Comparison of ENCODE assay signal across 8 cellular contexts in genomic region chr12:115998119-115998633, GRCh38.
DNase-seq lines count a peak whose midpoint lies in the region; ATAC-seq and TF ChIP-seq lines count a peak whose summit lies in the region.

No MANE protein-coding gene starts in this region.

- DNase-seq in CD4-positive, alpha-beta T cell = no peak
- DNase-seq in NCI-H2171 (lab: John Stamatoyannopoulos, UW) = peak; percentile 8
- peak in 1 of 4 donors; percentile 17 for DNase-seq in body of pancreas
- peak; percentile 61 for DNase-seq in iris pigment epithelial cell (ENCODE audit: low read depth)
- DNase-seq in superior temporal gyrus (ENCODE audit: extremely low spot score) = peak; percentile 84
- no peak for DNase-seq in posterior vena cava (ENCODE audit: low spot score)

- peak; percentile 46 for ATAC-seq in CD4-positive, alpha-beta T cell (ENCODE audit: poor library complexity)
- ATAC-seq in GM19372 (IDR thresholded peaks at IDR 0.05; ENCODE audit: low read depth, unreplicated experiment) = peak; percentile 85
- peak; percentile 48 for ATAC-seq in body of pancreas
- ATAC-seq in HG02571 (IDR thresholded peaks at IDR 0.05; ENCODE audit: unreplicated experiment) = no peak

- H3K9me3 Mint-ChIP-seq in CD4-positive, alpha-beta T cell = no peaks in the 10 kb centered on the region

- peak overlapping the region; percentile 54 for H3K27ac Mint-ChIP-seq in CD4-positive, alpha-beta T cell

- H3K4me1 ChIP-seq in body of pancreas = peaks cover 13% of the 10 kb centered on the region

- H3K36me3 ChIP-seq in body of pancreas (replicated peaks in 1 of 2; ENCODE audit: insufficient read depth in 1 of 2, low read depth in 2 of 2) = peaks cover 0 to 20% of the 10 kb centered on the region in 2 donors

- TF ChIP-seq CTCF in CD4-positive, alpha-beta T cell (IDR thresholded peaks at IDR 0.05) = peak; percentile 94
- TF ChIP-seq CTCF in body of pancreas (IDR thresholded peaks at IDR 0.05) = peak; percentile 55 to 78 (median 69)

- TF ChIP-seq POLR2A in body of pancreas (IDR thresholded peaks at IDR 0.05) = no peak

- no peak overlapping the region for H3K4me3 ChIP-seq in body of pancreas

- intact Hi-C loops in CD4-positive, alpha-beta T cell (cut with DNase I, micrococcal nuclease) = loop anchor here (1.0 to 5.0 kb wide), 5 partner anchors 238 to 711 kb away; no protein-coding TSS in a partner anchor
- intact Hi-C loops in body of pancreas (cut with DNase I) (loop anchor here (10.0 kb wide), 1 partner anchor 697 kb away; no protein-coding TSS in a partner anchor), posterior vena cava (cut with DNase I) (loop anchor here in 1 of 2 donors (10.0 kb wide), 1 partner anchor 687 kb away; no protein-coding TSS in a partner anchor)

- H3K27me3 ChIP-seq in CD4-positive, alpha-beta T cell (ENCODE audit: control insufficient read depth, insufficient read depth, low read length) = no peaks in the 10 kb centered on the region
- H3K27me3 ChIP-seq in body of pancreas = no peaks in the 10 kb centered on the region

- CTCF ChIA-PET in CD4-positive, alpha-beta T cell (lab: Charles Lee) = interaction anchor here (0.5 to 2.7 kb wide), 4 partner anchors 10 to 711 kb away, joined by 3 to 7 read pairs (median 3); no protein-coding TSS in a partner anchor

- H3K36me3 Mint-ChIP-seq in CD4-positive, alpha-beta T cell (ENCODE audit: low read depth) = peaks cover 80% of the 10 kb centered on the region

- POLR2A ChIA-PET in CD4-positive, alpha-beta T cell (lab: Charles Lee) = no interaction called here

- 47 to 67% methylated on average over 3 of the region's 3 CpGs for WGBS in body of pancreas, 2 donors

- H3K4me1 Mint-ChIP-seq in CD4-positive, alpha-beta T cell (ENCODE audit: low read depth) = peaks cover 26% of the 10 kb centered on the region

- no peak overlapping the region for H3K4me3 Mint-ChIP-seq in CD4-positive, alpha-beta T cell

- H3K27me3 Mint-ChIP-seq in CD4-positive, alpha-beta T cell = no peaks in the 10 kb centered on the region

- no peak overlapping the region for H3K27ac ChIP-seq in CD4-positive, alpha-beta T cell (ENCODE audit: low read depth, low read length)
- no peak overlapping the region for H3K27ac ChIP-seq in body of pancreas

- H3K9me3 ChIP-seq in CD4-positive, alpha-beta T cell (ENCODE audit: control insufficient read depth, low read length) = no peaks in the 10 kb centered on the region
- no peaks in the 10 kb centered on the region for H3K9me3 ChIP-seq in body of pancreas

Comparison
In these comparisons a context has a peak if more than half of its experiments do, and no peak if none do; other contexts are left out.
1. DNase-seq: peak in NCI-H2171 (single experiment), iris pigment epithelial cell (single experiment) and superior temporal gyrus (single experiment); none in CD4-positive, alpha-beta T cell (0 of 10) and posterior vena cava (single experiment).